Comparison of ENCODE assay signal across 9 cellular contexts in the genomic region with DNA sequence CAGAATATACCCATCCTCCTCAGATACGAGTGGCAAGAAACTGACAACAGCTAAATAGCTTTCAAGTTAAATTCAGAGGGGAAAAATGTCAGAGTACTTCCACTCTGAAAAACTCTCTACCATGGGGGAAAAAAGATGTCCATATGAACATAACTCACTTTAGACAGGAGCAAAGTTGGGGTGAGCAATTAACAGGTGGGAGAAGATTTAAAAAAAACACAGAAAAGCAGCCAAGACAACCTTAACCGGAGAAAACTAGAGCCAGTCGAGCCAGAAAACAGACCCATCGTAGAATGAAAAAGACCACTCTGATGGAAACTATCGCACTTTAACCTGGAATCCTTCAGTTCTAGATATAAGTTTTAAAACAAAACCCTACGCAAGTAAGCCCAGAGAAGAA. TPM values are rescaled to one million over a fixed set of nuclear protein-coding genes. Genes with fewer than 3 reads are reported as not detected.
DNase-seq lines count a peak whose midpoint lies in the region; ATAC-seq and TF ChIP-seq lines count a peak whose summit lies in the region.
"Had no signal": no experiment of that assay in that cellular context is flagged by ENCODE, and none has a peak within 500 bp of the region (broad histone marks: within the 10 kb centered on the region; RNA-seq: fewer than 3 reads in every experiment).

No MANE protein-coding gene starts in this region.

- H3K79me2 ChIP-seq in OCI-LY3 (ENCODE audit: low read length) (peaks cover 52% of the 10 kb centered on the region), osteoblast (ENCODE audit: insufficient read depth, low read length) (peaks cover 48% of the 10 kb centered on the region)

- peaks cover 31% of the 10 kb centered on the region for H3K4me1 ChIP-seq in OCI-LY3 (ENCODE audit: low read length)
- peaks cover 18% of the 10 kb centered on the region for H3K4me1 ChIP-seq in osteoblast (ENCODE audit: insufficient read depth, low read length)

- H3K4me2 ChIP-seq in OCI-LY3 (ENCODE audit: low read length) (peak overlapping the region; percentile 91), osteoblast (ENCODE audit: insufficient read depth, low read length) (peak overlapping the region; percentile 88)

- H3K4me1 Mint-ChIP-seq in CD4-positive, alpha-beta T cell (ENCODE audit: low read depth) = peaks cover 34% of the 10 kb centered on the region
- peaks cover 15% of the 10 kb centered on the region for H3K4me1 Mint-ChIP-seq in endothelial cell (ENCODE audit: unreplicated experiment)

- peaks cover 50% of the 10 kb centered on the region for H3K36me3 Mint-ChIP-seq in CD4-positive, alpha-beta T cell (ENCODE audit: low read depth)
- peaks cover 14% of the 10 kb centered on the region for H3K36me3 Mint-ChIP-seq in endothelial cell (ENCODE audit: low read depth, unreplicated experiment)

- POLR2A ChIA-PET in CD4-positive, alpha-beta T cell (lab: Charles Lee) = interaction anchor here (0.6 to 2.1 kb wide), 12 partner anchors 11 to 1052 kb away, joined by 3 to 7 read pairs (median 4); a partner anchor contains a TSS

- CTCF ChIA-PET in CD4-positive, alpha-beta T cell (lab: Charles Lee) = interaction anchor here (1.0 to 1.3 kb wide), 2 partner anchors 46 to 1568 kb away, joined by 4 read pairs; a partner anchor contains a TSS

- intact Hi-C loops in CD4-positive, alpha-beta T cell (cut with DNase I, micrococcal nuclease) = loop anchor here (2.0 to 10.0 kb wide), 3 partner anchors 44 to 543 kb away; a partner anchor contains a TSS

- H3K27me3 Mint-ChIP-seq in CD4-positive, alpha-beta T cell = no peaks in the 10 kb centered on the region
- H3K27me3 Mint-ChIP-seq in endothelial cell (ENCODE audit: unreplicated experiment) = peaks cover 2% of the 10 kb centered on the region

- no peak for DNase-seq in CD4-positive, alpha-beta T cell
- no peak for DNase-seq in endothelial cell (ENCODE audit: low spot score)
- no peak for DNase-seq in osteoblast (ENCODE audit: insufficient read length, low spot score, missing footprints)
- DNase-seq in stimulated activated CD4-positive, alpha-beta T cell treated with anti-CD3 and anti-CD28 coated beads, Interleukin-4, amount 100 ng/mL, for 24 hours = no peak
- DNase-seq in cortex of kidney (lab: John Stamatoyannopoulos, UW) = no peak
- no peak for DNase-seq in NCI-H2196 (lab: John Stamatoyannopoulos, UW; ENCODE audit: unreplicated experiment)
- DNase-seq: stimulated activated CD4-positive, alpha-beta T cell treated with anti-CD3 and anti-CD28 coated beads, Interleukin-4, amount 100 ng/mL, for 4 hours had no signal

- peak overlapping the region; percentile 90 for H3K9ac ChIP-seq in OCI-LY3 (ENCODE audit: low read length)

- TF ChIP-seq POLR2A in GM18505 (IDR thresholded peaks at IDR 0.05; ENCODE audit: borderline replicate concordance, extremely low read depth, insufficient read depth, insufficient read length) = no peak

- peaks cover 35% of the 10 kb centered on the region for H3K36me3 ChIP-seq in OCI-LY3 (replicated peaks; ENCODE audit: low read depth, low read length)
- H3K36me3 ChIP-seq in osteoblast (ENCODE audit: insufficient read depth, low read length) = peaks cover 35% of the 10 kb centered on the region

- H3K9me3 Mint-ChIP-seq in CD4-positive, alpha-beta T cell = no peaks in the 10 kb centered on the region
- H3K9me3 Mint-ChIP-seq in endothelial cell (ENCODE audit: unreplicated experiment) = no peaks in the 10 kb centered on the region

- H2AFZ ChIP-seq in OCI-LY3 (ENCODE audit: low read depth, low read length) = peak overlapping the region; percentile 14; the same call in 1 of the 2 replicates
- H2AFZ ChIP-seq in osteoblast (ENCODE audit: low read length) = peak overlapping the region; percentile 71

- 0 out of 2 replicates have a peak, but pooled peaks cover 3% of the 10 kb centered on the region for H4K20me1 ChIP-seq in OCI-LY3 (ENCODE audit: insufficient read depth, low read length)
- H4K20me1 ChIP-seq in osteoblast (ENCODE audit: insufficient read depth, low read length) = peaks cover 6% of the 10 kb centered on the region

- H3K4me3 ChIP-seq in OCI-LY3 (ENCODE audit: low read length) (peak overlapping the region; percentile 94), osteoblast (ENCODE audit: insufficient read depth, low read length) (peak overlapping the region; percentile 86)

- no peak for TF ChIP-seq CTCF in CD4-positive, alpha-beta T cell (IDR thresholded peaks at IDR 0.05)
- TF ChIP-seq CTCF in OCI-LY3 (IDR thresholded peaks at IDR 0.05; ENCODE audit: low read depth, low read length) (no peak), endothelial cell (IDR thresholded peaks at IDR 0.05; ENCODE audit: unreplicated experiment) (no peak), osteoblast (IDR thresholded peaks at IDR 0.05; ENCODE audit: extremely low read depth, low read depth, low read length) (no peak)

- H3K4me3 Mint-ChIP-seq in CD4-positive, alpha-beta T cell = peak overlapping the region; percentile 95
- peak overlapping the region; percentile 95 for H3K4me3 Mint-ChIP-seq in endothelial cell (ENCODE audit: unreplicated experiment)

- no peaks in the 10 kb centered on the region for H3K9me3 ChIP-seq in CD4-positive, alpha-beta T cell (ENCODE audit: control insufficient read depth, low read length)
- H3K9me3 ChIP-seq in OCI-LY3 (ENCODE audit: insufficient read depth, low read length) (no peaks in the 10 kb centered on the region), osteoblast (ENCODE audit: low read depth, low read length) (no peaks in the 10 kb centered on the region)

- peak overlapping the region; percentile 95 for H3K27ac Mint-ChIP-seq in CD4-positive, alpha-beta T cell
- H3K27ac Mint-ChIP-seq in endothelial cell (ENCODE audit: unreplicated experiment) = peak overlapping the region; percentile 94

- no peak for ATAC-seq in CD4-positive, alpha-beta T cell (ENCODE audit: poor library complexity)
- ATAC-seq in GM18505 (IDR thresholded peaks at IDR 0.05; ENCODE audit: unreplicated experiment) = no peak

- no peaks in the 10 kb centered on the region for H3K27me3 ChIP-seq in CD4-positive, alpha-beta T cell (ENCODE audit: control insufficient read depth, insufficient read depth, low read length)
- H3K27me3 ChIP-seq in OCI-LY3 (ENCODE audit: low read depth, low read length) = no peaks in the 10 kb centered on the region
- no peaks in the 10 kb centered on the region for H3K27me3 ChIP-seq in osteoblast (ENCODE audit: insufficient read depth, low read length)

- peak overlapping the region; percentile 65 for H3K27ac ChIP-seq in CD4-positive, alpha-beta T cell (ENCODE audit: low read depth, low read length)
- peak overlapping the region; percentile 54 for H3K27ac ChIP-seq in OCI-LY3 (ENCODE audit: low read length)
- peak overlapping the region; percentile 88 for H3K27ac ChIP-seq in osteoblast (ENCODE audit: low read depth, low read length)

RNA-seq across cellular contexts. Expression of a gene that starts 0.8 kb away (rescaled TPM):
- total RNA-seq in CD4-positive, alpha-beta T cell = 10 to 100 TPM; 43.0 to 52.7 TPM
- total RNA-seq in endothelial cell (ENCODE audit: unreplicated experiment) = 39.4 TPM
- 9.8 and 10.3 TPM in 2 replicates for total RNA-seq in osteoblast

RNA-seq across cellular contexts. Expression of a gene that starts 33.4 kb away (rescaled TPM):
- 1 to 10 TPM; 1.5 to 2.1 TPM for total RNA-seq in CD4-positive, alpha-beta T cell
- 1.2 TPM for total RNA-seq in endothelial cell (ENCODE audit: unreplicated experiment)
- total RNA-seq in osteoblast = 0.29 and 0.72 TPM in 2 replicates

RNA-seq across cellular contexts. Expression of a gene that starts 39.4 kb away (rescaled TPM):
- 10 to 100 TPM; 16.0 to 18.3 TPM for total RNA-seq in CD4-positive, alpha-beta T cell
- total RNA-seq in endothelial cell (ENCODE audit: unreplicated experiment) = 120 TPM
- total RNA-seq in osteoblast = 67.7 and 84.0 TPM in 2 replicates

RNA-seq across cellular contexts. Expression of a gene that starts 45.4 kb away (rescaled TPM):
- total RNA-seq in CD4-positive, alpha-beta T cell = 10 to 100 TPM; 36.7 to 38.2 TPM
- total RNA-seq in endothelial cell (ENCODE audit: unreplicated experiment) = 34.4 TPM
- 20.6 and 22.8 TPM in 2 replicates for total RNA-seq in osteoblast

RNA-seq across cellular contexts. Expression of a gene that starts 45.6 kb away (rescaled TPM):
- 10 to 100 TPM; 18.4 to 19.3 TPM for total RNA-seq in CD4-positive, alpha-beta T cell
- total RNA-seq in endothelial cell (ENCODE audit: unreplicated experiment) (33.1 TPM), osteoblast (34.0 and 38.6 TPM in 2 replicates)
